Comparison of ENCODE assay signal across 1 cellular context in the genomic region with DNA sequence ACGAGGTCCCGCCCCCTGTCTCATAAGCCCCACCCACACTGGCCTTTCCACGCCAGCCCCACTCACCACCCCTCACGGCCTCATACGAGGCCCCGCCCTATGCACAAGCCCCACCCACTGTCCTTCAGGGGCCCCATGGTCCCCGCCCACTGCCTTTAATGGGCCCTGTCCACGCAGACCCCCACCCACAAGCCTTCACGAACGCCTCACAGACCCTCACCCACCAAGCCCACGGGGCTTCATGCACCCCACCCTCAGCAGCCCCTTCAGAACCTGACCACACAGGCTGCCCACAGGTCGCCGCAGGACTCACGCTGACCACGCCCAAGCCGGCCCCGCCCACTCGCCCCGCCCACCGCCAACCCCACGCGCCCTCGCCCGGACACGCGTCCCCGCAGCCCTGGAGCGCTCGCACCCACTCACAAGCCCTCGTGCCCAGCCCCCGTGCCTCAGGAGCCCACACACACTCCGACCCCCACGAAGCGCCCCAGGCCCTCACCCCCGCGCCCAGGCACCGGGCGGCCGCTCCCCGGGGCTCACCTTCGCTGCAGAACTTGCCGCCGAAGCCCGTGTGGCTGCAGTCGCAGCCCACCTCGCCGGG.
TF ChIP-seq lines count a peak whose summit lies in the region.

No MANE protein-coding gene starts in this region.

TF ChIP-seq in neural cell, 6 proteins besides CTCF, POLR2A, EP300 and RAD21:
- TF ChIP-seq, protein P1, sequence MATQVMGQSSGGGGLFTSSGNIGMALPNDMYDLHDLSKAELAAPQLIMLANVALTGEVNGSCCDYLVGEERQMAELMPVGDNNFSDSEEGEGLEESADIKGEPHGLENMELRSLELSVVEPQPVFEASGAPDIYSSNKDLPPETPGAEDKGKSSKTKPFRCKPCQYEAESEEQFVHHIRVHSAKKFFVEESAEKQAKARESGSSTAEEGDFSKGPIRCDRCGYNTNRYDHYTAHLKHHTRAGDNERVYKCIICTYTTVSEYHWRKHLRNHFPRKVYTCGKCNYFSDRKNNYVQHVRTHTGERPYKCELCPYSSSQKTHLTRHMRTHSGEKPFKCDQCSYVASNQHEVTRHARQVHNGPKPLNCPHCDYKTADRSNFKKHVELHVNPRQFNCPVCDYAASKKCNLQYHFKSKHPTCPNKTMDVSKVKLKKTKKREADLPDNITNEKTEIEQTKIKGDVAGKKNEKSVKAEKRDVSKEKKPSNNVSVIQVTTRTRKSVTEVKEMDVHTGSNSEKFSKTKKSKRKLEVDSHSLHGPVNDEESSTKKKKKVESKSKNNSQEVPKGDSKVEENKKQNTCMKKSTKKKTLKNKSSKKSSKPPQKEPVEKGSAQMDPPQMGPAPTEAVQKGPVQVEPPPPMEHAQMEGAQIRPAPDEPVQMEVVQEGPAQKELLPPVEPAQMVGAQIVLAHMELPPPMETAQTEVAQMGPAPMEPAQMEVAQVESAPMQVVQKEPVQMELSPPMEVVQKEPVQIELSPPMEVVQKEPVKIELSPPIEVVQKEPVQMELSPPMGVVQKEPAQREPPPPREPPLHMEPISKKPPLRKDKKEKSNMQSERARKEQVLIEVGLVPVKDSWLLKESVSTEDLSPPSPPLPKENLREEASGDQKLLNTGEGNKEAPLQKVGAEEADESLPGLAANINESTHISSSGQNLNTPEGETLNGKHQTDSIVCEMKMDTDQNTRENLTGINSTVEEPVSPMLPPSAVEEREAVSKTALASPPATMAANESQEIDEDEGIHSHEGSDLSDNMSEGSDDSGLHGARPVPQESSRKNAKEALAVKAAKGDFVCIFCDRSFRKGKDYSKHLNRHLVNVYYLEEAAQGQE (IDR thresholded peaks at IDR 0.05; ENCODE audit: borderline replicate concordance) = no peak
- TF ChIP-seq TAF1 (IDR thresholded peaks at IDR 0.05; ENCODE audit: low read depth) (no peak), MXI1 (conservative IDR thresholded peaks at IDR 0.05; ENCODE audit: poor library complexity, severe bottlenecking) (no peak), POLR2AphosphoS5 (IDR thresholded peaks at IDR 0.05) (no peak), EZH2 (IDR thresholded peaks at IDR 0.05; ENCODE audit: borderline replicate concordance, insufficient read depth, low read length, poor library complexity, severe bottlenecking) (no peak), SMC3 (conservative IDR thresholded peaks at IDR 0.05; ENCODE audit: poor library complexity) (no peak)
